Comparison of ENCODE assay signal across 14 cellular contexts in the genomic region with DNA sequence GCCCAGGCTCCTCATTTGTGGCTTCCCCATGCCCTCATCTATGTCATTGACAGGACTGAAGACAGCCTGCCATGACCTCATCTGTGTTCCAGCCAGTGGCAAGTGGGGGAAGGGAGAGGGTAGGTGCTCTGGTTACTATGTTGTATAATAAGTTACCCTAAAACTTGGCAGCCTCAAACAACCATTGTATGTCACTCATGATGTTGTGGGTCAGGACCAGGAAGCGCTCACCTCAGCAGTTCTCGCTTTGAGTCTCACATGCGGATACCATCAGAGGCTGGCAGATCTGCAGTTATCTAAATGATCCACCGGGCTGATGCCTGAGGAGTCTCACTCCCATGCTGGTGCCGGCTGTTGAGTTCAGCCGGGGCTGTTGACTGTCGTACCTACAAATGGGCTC.
DNase-seq lines count a peak whose midpoint lies in the region; ATAC-seq, FAIRE-seq and TF ChIP-seq lines count a peak whose summit lies in the region.
"Had no signal": no experiment of that assay in that cellular context is flagged by ENCODE, and none has a peak within 500 bp of the region (broad histone marks: within the 10 kb centered on the region; RNA-seq: fewer than 3 reads in every experiment).

No MANE protein-coding gene starts in this region.

- no peak overlapping the region for H3K4me3 ChIP-seq in GM12865 (ENCODE audit: low read depth, low read length)
- no peak overlapping the region for H3K4me3 ChIP-seq in K562
- no peak overlapping the region for H3K4me3 ChIP-seq in GM23248
- no peak overlapping the region for H3K4me3 ChIP-seq in esophagus squamous epithelium
- H3K4me3 ChIP-seq: smooth muscle cell, thoracic aorta had no signal

- TF ChIP-seq POLR2A in K562 (conservative IDR thresholded peaks at IDR 0.05) (no peak), esophagus squamous epithelium (IDR thresholded peaks at IDR 0.05) (no peak)

- peaks cover 11% of the 10 kb centered on the region for H4K20me1 ChIP-seq in K562 (replicated peaks; ENCODE audit: control insufficient read depth, insufficient read depth, low read length)
- no peaks in the 10 kb centered on the region for H4K20me1 ChIP-seq in GM23248 (ENCODE audit: insufficient read depth)

- FAIRE-seq in K562 (lab: Jason Lieb, UNC): peak; percentile 42
- FAIRE-seq: endometrium, GM12891 had no signal

- H3K9ac ChIP-seq in K562 (ENCODE audit: insufficient read depth in 1 of 2, low read depth in 2 of 2, low read length in 2 of 2) (no peak overlapping the region), GM23248 (no peak overlapping the region)

- no peak for TF ChIP-seq CTCF in GM12865 (IDR thresholded peaks at IDR 0.05; ENCODE audit: insufficient read depth, low read depth, low read length, missing control alignments)
- no peak for TF ChIP-seq CTCF in K562 (IDR thresholded peaks at IDR 0.05 in 2 of 3, conservative IDR thresholded peaks at IDR 0.05 in 1 of 3; ENCODE audit: insufficient read depth in 2 of 3, low read depth in 1 of 3, low read length in 3 of 3)
- TF ChIP-seq CTCF in esophagus squamous epithelium (IDR thresholded peaks at IDR 0.05): no peak

- POLR2A ChIA-PET in K562 (lab: Yijun Ruan, JAX): interaction anchor here (0.6 to 1.1 kb wide), 3 partner anchors 9 to 768 kb away, joined by 3 read pairs; no protein-coding TSS in a partner anchor

- H3K9me2 ChIP-seq in GM23248 (ENCODE audit: insufficient read depth): no peaks in the 10 kb centered on the region

- H3K4me1 ChIP-seq in K562 (replicated peaks in 1 of 2; ENCODE audit: control insufficient read depth in 2 of 2, insufficient read depth in 2 of 2, low read length in 2 of 2) (peaks cover 14 to 43% of the 10 kb centered on the region in 2 experiments; a peak in 4 of 5 replicates), GM23248 (ENCODE audit: insufficient read depth) (no peaks in the 10 kb centered on the region), esophagus squamous epithelium (peaks cover 11 to 36% (median 16%) of the 10 kb centered on the region in 3 donors)

- H3K9me3 ChIP-seq in K562 (replicated peaks; ENCODE audit: control insufficient read depth, insufficient read depth, low read depth, low read length): no peaks in the 10 kb centered on the region
- H3K9me3 ChIP-seq in GM23248 (ENCODE audit: low read depth): no peaks in the 10 kb centered on the region
- no peaks in the 10 kb centered on the region for H3K9me3 ChIP-seq in esophagus squamous epithelium
- H3K9me3 ChIP-seq: thoracic aorta had no signal

- H3K79me2 ChIP-seq in K562 (ENCODE audit: control insufficient read depth, insufficient read depth, low read length): no peaks in the 10 kb centered on the region
- no peaks in the 10 kb centered on the region for H3K79me2 ChIP-seq in GM23248 (ENCODE audit: insufficient read depth)

- peak; percentile 68 for ATAC-seq in K562
- ATAC-seq in GM19023 (IDR thresholded peaks at IDR 0.05; ENCODE audit: unreplicated experiment): no peak

- CTCF ChIA-PET in K562 (lab: Yijun Ruan, JAX; ENCODE audit: low intra/inter-chr PET ratio): no interaction called here

- intact Hi-C loops in K562 (cut with micrococcal nuclease) (no loop called here), posterior vena cava (cut with DNase I) (no loop called here), esophagus squamous epithelium (cut with DNase I) (no loop called here)

- no peaks in the 10 kb centered on the region for H3K36me3 ChIP-seq in K562 (ENCODE audit: control insufficient read depth, insufficient read depth, low read length)
- H3K36me3 ChIP-seq in GM23248 (ENCODE audit: low read depth): no peaks in the 10 kb centered on the region
- no peaks in the 10 kb centered on the region for H3K36me3 ChIP-seq in esophagus squamous epithelium
- H3K36me3 ChIP-seq: thoracic aorta had no signal

- H3K4me2 ChIP-seq in K562 (ENCODE audit: insufficient read depth, low read length) (peak overlapping the region; percentile 75), GM23248 (ENCODE audit: unreplicated experiment) (no peak overlapping the region)
- H3K4me2 ChIP-seq: smooth muscle cell had no signal

- in situ Hi-C loops in K562 (cut with MboI): loop anchor here (10.0 kb wide), 1 partner anchor 425 kb away; the partner anchor contains the start of gene NOS2
- in situ Hi-C loops in GM23248 (cut with MboI): no loop called here

- no peak for TF ChIP-seq EP300 in K562 (IDR thresholded peaks at IDR 0.05; ENCODE audit: low read length)

- H2AFZ ChIP-seq in K562 (ENCODE audit: low read depth, low read length) (peak overlapping the region; percentile 38; the same call in 1 of the 2 replicates), GM23248 (no peak overlapping the region)

- peaks cover 8% of the 10 kb centered on the region for H3K9me1 ChIP-seq in K562 (ENCODE audit: control insufficient read depth, insufficient read depth, low read length)

- DNase-seq in GM12865 (ENCODE audit: low read depth): peak; percentile 20
- DNase-seq in HUDEP-2 (lab: John Stamatoyannopoulos, UW; ENCODE audit: unreplicated experiment in 76 of 76): peak in 60 of 76 experiments; percentile 6 to 72 (median 47)
- peak in 2 of 4 experiments; percentile 23 to 37 for DNase-seq in K562 (ENCODE audit: extremely low read depth in 1 of 4, low spot score in 3 of 4)
- DNase-seq in posterior vena cava (ENCODE audit: low spot score): peak; percentile 43
- DNase-seq in GM23248: no peak
- DNase-seq in esophagus squamous epithelium (lab: John Stamatoyannopoulos, UW): no peak
- DNase-seq: MV-4-11, NCI-H82, nucleus accumbens had no signal

- peaks cover 0 to 3% of the 10 kb centered on the region in 2 experiments; a peak in 2 of 5 replicates for H3K27me3 ChIP-seq in K562 (ENCODE audit: control insufficient read depth in 2 of 2, insufficient read depth in 2 of 2, low read length in 2 of 2)
- peaks cover 5% of the 10 kb centered on the region; the same call in 1 of the 2 replicates for H3K27me3 ChIP-seq in GM23248 (replicated peaks; ENCODE audit: insufficient read depth)
- peaks cover 0 to 55% (median 5%) of the 10 kb centered on the region in 4 donors for H3K27me3 ChIP-seq in esophagus squamous epithelium

- TF ChIP-seq RAD21 in K562 (CRISPR knock-in tag; conservative IDR thresholded peaks at IDR 0.05 in 1 of 2, IDR thresholded peaks at IDR 0.05 in 1 of 2): no peak

- 5% methylated on average over 7 of the region's 7 CpGs for WGBS in K562 (ENCODE audit: insufficient coverage, low coverage, missing lambda C conversion rate)
- 66 to 71% methylated on average over 7 of the region's 7 CpGs for WGBS in GM23248 (ENCODE audit: low coverage in 1 of 2, low lambda C conversion rate in 2 of 2, missing lambda C conversion rate in 2 of 2), 2 experiments
- 65 to 82% methylated on average over 2 to 7 of the region's 7 CpGs for WGBS in esophagus squamous epithelium, 2 donors

- H3K27ac ChIP-seq in K562 (ENCODE audit: extremely low read depth, low read depth, low read length) (no peak overlapping the region), GM23248 (no peak overlapping the region), esophagus squamous epithelium (no peak overlapping the region)
- H3K27ac ChIP-seq: thoracic aorta had no signal

- H3F3A ChIP-seq in GM23248 (ENCODE audit: insufficient read depth): no peaks in the 10 kb centered on the region

- no TSS peak for BruUV-seq in K562 (replicated peaks; lab: Mats Ljungman, UMichigan)

TF ChIP-seq in K562, 482 proteins besides CTCF, POLR2A, EP300 and RAD21:
- 0 out of 2 replicates have a peak, but pooled peaks have one; percentile 12 for TF ChIP-seq MAFK (IDR thresholded peaks at IDR 0.05; ENCODE audit: low read length)
- TF ChIP-seq ZNF778 (CRISPR knock-in tag; IDR thresholded peaks at IDR 0.05): no peak
- 0 out of 2 replicates have a peak, but pooled peaks have one; percentile 5 for TF ChIP-seq L3MBTL2 (IDR thresholded peaks at IDR 0.05)
- 0 out of 2 replicates have a peak, but pooled peaks have one; percentile 21 for TF ChIP-seq ZNF316 (IDR thresholded peaks at IDR 0.05)
- TF ChIP-seq JUND (IDR thresholded peaks at IDR 0.05; ENCODE audit: borderline replicate concordance, low read depth, low read length): peak; percentile 34; the same call in 1 of the 2 replicates
- no peak; the same call in 2 of the 3 replicates for TF ChIP-seq JUND (tag; IDR thresholded peaks at IDR 0.05; ENCODE audit: borderline replicate concordance, low read depth, low read length)
- TF ChIP-seq GTF2F1 (IDR thresholded peaks at IDR 0.05; ENCODE audit: low read depth, low read length): no peak
- TF ChIP-seq CTBP1 (IDR thresholded peaks at IDR 0.05; ENCODE audit: borderline replicate concordance): peak; percentile 12; the same call in 1 of the 2 replicates
- TF ChIP-seq, protein P1, sequence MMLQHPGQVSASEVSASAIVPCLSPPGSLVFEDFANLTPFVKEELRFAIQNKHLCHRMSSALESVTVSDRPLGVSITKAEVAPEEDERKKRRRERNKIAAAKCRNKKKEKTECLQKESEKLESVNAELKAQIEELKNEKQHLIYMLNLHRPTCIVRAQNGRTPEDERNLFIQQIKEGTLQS (IDR thresholded peaks at IDR 0.05): peak; percentile 61
- TF ChIP-seq, protein P1 (CRISPR knock-in tag; conservative IDR thresholded peaks at IDR 0.05): no peak
- TF ChIP-seq ATF7 (IDR thresholded peaks at IDR 0.05): peak; percentile 59; the same call in 1 of the 2 replicates
- peak; percentile 2 for TF ChIP-seq MEIS2 (IDR thresholded peaks at IDR 0.05; ENCODE audit: partially characterized antibody)
- peak; percentile 16; the same call in 1 of the 2 replicates for TF ChIP-seq C11orf30 (IDR thresholded peaks at IDR 0.05; ENCODE audit: low read depth)

Comparison
In these comparisons a context has a peak if more than half of its experiments do, and no peak if none do; other contexts are left out.
1. DNase-seq: peak in GM12865 (single experiment), HUDEP-2 (60 of 76) and posterior vena cava (single experiment); none in GM23248 (single experiment) and esophagus squamous epithelium (single experiment).